Comparison of ENCODE assay signal across 1 cellular context in the genomic region with DNA sequence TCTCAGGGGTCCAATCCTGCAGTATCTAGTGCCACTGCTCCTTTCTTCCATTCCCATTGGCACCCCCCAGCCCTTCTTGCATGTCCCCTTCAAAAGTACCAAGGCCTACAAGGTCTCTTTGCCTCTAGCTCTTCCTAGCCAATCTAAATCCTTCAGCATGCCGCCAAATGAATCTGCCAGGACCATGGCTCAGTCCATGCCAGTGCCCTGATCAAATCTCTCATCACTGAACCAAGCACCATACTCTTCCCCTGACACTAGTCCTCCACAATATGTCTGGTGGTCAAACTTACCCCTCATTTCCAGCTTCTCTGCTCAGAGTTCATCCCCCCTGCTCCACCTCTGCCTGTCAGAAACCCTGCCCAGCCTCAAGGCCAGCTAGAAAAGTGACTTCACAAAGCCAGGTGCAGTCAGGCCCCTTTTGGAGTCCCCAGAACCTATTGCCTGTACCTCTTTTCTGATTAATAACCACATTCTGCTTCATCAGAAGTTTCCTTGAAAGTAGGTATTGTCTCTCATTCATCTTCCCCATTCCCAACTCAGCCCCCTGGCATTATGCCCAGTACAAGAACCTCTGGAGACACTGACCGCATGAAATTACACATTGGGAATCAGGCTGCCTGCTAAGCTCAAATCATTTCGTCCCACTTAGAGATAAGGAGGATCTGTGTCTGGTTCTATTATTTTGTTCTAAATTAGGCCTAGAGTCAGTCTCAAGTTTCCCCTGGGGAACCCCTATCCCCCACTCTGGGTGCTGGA.
TF ChIP-seq lines count a peak whose summit lies in the region.

No MANE protein-coding gene starts in this region.

TF ChIP-seq in K562, 482 proteins besides CTCF, POLR2A, EP300 and RAD21:
- TF ChIP-seq, protein P1, sequence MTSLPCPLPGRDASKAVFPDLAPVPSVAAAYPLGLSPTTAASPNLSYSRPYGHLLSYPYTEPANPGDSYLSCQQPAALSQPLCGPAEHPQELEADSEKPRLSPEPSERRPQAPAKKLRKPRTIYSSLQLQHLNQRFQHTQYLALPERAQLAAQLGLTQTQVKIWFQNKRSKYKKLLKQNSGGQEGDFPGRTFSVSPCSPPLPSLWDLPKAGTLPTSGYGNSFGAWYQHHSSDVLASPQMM (CRISPR knock-in tag; IDR thresholded peaks at IDR 0.05) = 0 out of 2 replicates have a peak, but pooled peaks have one; percentile 3
- TF ChIP-seq ILF3 (IDR thresholded peaks at IDR 0.05; ENCODE audit: borderline replicate concordance) (no peak), NFIC (IDR thresholded peaks at IDR 0.05) (peak; percentile 64), MTA2 (IDR thresholded peaks at IDR 0.05; ENCODE audit: low read depth) (no peak), SUPT5H (IDR thresholded peaks at IDR 0.05) (peak; percentile 70; the same call in 1 of the 2 replicates), BHLHE40 (IDR thresholded peaks at IDR 0.05; ENCODE audit: low read length) (no peak), POLR2AphosphoS2 (IDR thresholded peaks at IDR 0.05; ENCODE audit: low read length) (peak; percentile 32; the same call in 1 of the 2 replicates), POLR2AphosphoS5 (IDR thresholded peaks at IDR 0.05; ENCODE audit: control insufficient read depth, insufficient read depth, low read depth, low read length) (peak; percentile 26; the same call in 1 of the 2 replicates), ELF1 (tag; IDR thresholded peaks at IDR 0.05) (no peak), ZNF316 (IDR thresholded peaks at IDR 0.05) (no peak), MYNN (IDR thresholded peaks at IDR 0.05) (0 out of 2 replicates have a peak, but pooled peaks have one; percentile 21), MYNN (CRISPR knock-in tag; IDR thresholded peaks at IDR 0.05) (no peak), FOXJ2 (tag; IDR thresholded peaks at IDR 0.05) (no peak)
- TF ChIP-seq, protein P2, sequence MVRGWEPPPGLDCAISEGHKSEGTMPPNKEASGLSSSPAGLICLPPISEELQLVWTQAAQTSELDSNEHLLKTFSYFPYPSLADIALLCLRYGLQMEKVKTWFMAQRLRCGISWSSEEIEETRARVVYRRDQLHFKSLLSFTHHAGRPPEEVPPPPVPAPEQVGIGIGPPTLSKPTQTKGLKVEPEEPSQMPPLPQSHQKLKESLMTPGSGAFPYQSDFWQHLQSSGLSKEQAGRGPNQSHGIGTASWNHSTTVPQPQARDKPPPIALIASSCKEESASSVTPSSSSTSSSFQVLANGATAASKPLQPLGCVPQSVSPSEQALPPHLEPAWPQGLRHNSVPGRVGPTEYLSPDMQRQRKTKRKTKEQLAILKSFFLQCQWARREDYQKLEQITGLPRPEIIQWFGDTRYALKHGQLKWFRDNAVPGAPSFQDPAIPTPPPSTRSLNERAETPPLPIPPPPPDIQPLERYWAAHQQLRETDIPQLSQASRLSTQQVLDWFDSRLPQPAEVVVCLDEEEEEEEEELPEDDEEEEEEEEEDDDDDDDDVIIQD (CRISPR knock-in tag; IDR thresholded peaks at IDR 0.05) = no peak
- TF ChIP-seq, protein P3, sequence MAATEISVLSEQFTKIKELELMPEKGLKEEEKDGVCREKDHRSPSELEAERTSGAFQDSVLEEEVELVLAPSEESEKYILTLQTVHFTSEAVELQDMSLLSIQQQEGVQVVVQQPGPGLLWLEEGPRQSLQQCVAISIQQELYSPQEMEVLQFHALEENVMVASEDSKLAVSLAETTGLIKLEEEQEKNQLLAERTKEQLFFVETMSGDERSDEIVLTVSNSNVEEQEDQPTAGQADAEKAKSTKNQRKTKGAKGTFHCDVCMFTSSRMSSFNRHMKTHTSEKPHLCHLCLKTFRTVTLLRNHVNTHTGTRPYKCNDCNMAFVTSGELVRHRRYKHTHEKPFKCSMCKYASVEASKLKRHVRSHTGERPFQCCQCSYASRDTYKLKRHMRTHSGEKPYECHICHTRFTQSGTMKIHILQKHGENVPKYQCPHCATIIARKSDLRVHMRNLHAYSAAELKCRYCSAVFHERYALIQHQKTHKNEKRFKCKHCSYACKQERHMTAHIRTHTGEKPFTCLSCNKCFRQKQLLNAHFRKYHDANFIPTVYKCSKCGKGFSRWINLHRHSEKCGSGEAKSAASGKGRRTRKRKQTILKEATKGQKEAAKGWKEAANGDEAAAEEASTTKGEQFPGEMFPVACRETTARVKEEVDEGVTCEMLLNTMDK (IDR thresholded peaks at IDR 0.05; ENCODE audit: borderline replicate concordance, insufficient read depth, low read depth, low read length, poor library complexity, severe bottlenecking) = no peak
